Comparison of ENCODE assay signal across 1 cellular context in the genomic region with DNA sequence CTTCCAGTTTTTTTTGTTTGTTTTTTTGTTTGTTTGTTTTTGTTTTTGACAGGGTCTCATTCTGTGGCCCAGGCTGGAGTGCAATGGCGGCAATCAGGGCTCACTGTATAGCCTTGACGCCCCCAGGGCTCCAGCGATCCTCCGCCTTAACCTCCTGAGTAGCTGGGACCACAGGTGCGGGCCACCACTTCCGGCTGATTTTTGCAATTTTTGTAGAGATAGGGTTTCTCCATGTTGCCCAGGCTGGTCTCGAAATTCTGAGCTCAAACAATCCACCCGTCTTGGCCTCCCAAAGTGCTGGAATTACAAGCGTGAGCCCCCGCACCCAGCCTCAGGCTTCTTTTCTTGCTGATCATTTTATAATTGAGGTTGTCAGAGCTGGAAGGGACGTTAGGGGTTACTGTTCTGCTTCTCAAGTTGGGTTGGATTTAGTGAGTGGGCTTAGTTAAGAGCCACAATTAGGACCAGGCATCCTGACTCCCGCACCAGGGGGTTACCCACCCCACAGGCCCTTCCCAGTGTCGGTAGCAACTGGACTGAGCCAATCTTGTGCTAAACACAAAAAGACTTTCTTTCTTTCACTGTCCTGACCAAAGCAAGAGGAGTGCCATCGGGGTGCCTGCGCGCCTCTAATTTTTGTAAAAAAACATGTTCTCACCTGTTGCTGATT.
TF ChIP-seq lines count a peak whose summit lies in the region.

No MANE protein-coding gene starts in this region.

TF ChIP-seq in A549, 52 proteins besides CTCF, POLR2A, EP300 and RAD21 (continued from another document):
- TF ChIP-seq, protein P1, sequence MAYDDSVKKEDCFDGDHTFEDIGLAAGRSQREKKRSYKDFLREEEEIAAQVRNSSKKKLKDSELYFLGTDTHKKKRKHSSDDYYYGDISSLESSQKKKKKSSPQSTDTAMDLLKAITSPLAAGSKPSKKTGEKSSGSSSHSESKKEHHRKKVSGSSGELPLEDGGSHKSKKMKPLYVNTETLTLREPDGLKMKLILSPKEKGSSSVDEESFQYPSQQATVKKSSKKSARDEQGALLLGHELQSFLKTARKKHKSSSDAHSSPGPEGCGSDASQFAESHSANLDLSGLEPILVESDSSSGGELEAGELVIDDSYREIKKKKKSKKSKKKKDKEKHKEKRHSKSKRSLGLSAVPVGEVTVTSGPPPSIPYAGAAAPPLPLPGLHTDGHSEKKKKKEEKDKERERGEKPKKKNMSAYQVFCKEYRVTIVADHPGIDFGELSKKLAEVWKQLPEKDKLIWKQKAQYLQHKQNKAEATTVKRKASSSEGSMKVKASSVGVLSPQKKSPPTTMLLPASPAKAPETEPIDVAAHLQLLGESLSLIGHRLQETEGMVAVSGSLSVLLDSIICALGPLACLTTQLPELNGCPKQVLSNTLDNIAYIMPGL (CRISPR knock-in tag; IDR thresholded peaks at IDR 0.05; ENCODE audit: borderline replicate concordance) = no peak
- TF ChIP-seq GATA3 (IDR thresholded peaks at IDR 0.05; ENCODE audit: borderline replicate concordance) = no peak
- TF ChIP-seq, protein P2, sequence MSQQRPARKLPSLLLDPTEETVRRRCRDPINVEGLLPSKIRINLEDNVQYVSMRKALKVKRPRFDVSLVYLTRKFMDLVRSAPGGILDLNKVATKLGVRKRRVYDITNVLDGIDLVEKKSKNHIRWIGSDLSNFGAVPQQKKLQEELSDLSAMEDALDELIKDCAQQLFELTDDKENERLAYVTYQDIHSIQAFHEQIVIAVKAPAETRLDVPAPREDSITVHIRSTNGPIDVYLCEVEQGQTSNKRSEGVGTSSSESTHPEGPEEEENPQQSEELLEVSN (IDR thresholded peaks at IDR 0.05; ENCODE audit: borderline replicate concordance, low read depth) = no peak
- TF ChIP-seq NR3C1 (IDR thresholded peaks at IDR 0.05) = no peak
- TF ChIP-seq MAFK (IDR thresholded peaks at IDR 0.05; ENCODE audit: partially characterized antibody) = no peak
